In genomic region chr11:92735039-92735438, GRCh38 we compare ENCODE assay signal across 11 cellular contexts.
A peak's percentile ranks its signal among the peaks of the same experiment; 100 is the strongest.
DNase-seq lines count a peak whose midpoint lies in the region; ATAC-seq and TF ChIP-seq lines count a peak whose summit lies in the region.
"Had no signal": no experiment of that assay in that cellular context is flagged by ENCODE, and none has a peak within 500 bp of the region (broad histone marks: within the 10 kb centered on the region; RNA-seq: fewer than 3 reads in every experiment).

No MANE protein-coding gene starts in this region.

- H3K4me3 ChIP-seq in BE2C (ENCODE audit: low read depth, low read length): no peak overlapping the region

- DNase-seq in BE2C (no peak), SW480 (ENCODE audit: low spot score) (peak; percentile 7), iPS-NIHi7 (ENCODE audit: extremely low spot score) (peak; percentile 22), epidermal melanocyte (ENCODE audit: insufficient read length, low spot score) (no peak), DMS153 (lab: John Stamatoyannopoulos, UW) (no peak)
- DNase-seq: activated CD8-positive, alpha-beta T cell treated with anti-CD3 and anti-CD28 coated beads for 36 hours; amniotic stem cell; stimulated activated naive CD8-positive, alpha-beta T cell treated with anti-CD3 and anti-CD28 coated beads, Interleukin-15, Interleukin-2, amounts not matched to agents 100 U/mL and 50 U/mL, for 24 hours had no signal

- ATAC-seq in HG02571 (IDR thresholded peaks at IDR 0.05; ENCODE audit: unreplicated experiment) (no peak), GM19455 (IDR thresholded peaks at IDR 0.05; ENCODE audit: unreplicated experiment) (no peak)
- ATAC-seq: activated CD8-positive, alpha-beta T cell treated with anti-CD3 and anti-CD28 coated beads for 36 hours; stimulated activated naive CD8-positive, alpha-beta T cell treated with anti-CD3 and anti-CD28 coated beads, Interleukin-15, Interleukin-2, amounts not matched to agents 100 U/mL and 50 U/mL, for 24 hours had no signal

- no peaks in the 10 kb centered on the region for H3K4me1 ChIP-seq in BE2C

- H3K36me3 ChIP-seq in BE2C: no peaks in the 10 kb centered on the region

- H3K9me3 ChIP-seq in BE2C: no peaks in the 10 kb centered on the region

- TF ChIP-seq CTCF in BE2C (IDR thresholded peaks at IDR 0.05; ENCODE audit: low read depth, low read length) (peak; percentile 53), GM12874 (IDR thresholded peaks at IDR 0.05; ENCODE audit: insufficient read depth, low read depth, low read length) (peak; percentile 26; the same call in 1 of the 2 replicates)

- no peaks in the 10 kb centered on the region for H3K27me3 ChIP-seq in BE2C

Comparison
In these comparisons a context has a peak if more than half of its experiments do, and no peak if none do; other contexts are left out.
1. DNase-seq: peak in SW480 (single experiment) and iPS-NIHi7 (single experiment); none in BE2C (single experiment), epidermal melanocyte (single experiment) and DMS153 (single experiment).